In the genomic region with DNA sequence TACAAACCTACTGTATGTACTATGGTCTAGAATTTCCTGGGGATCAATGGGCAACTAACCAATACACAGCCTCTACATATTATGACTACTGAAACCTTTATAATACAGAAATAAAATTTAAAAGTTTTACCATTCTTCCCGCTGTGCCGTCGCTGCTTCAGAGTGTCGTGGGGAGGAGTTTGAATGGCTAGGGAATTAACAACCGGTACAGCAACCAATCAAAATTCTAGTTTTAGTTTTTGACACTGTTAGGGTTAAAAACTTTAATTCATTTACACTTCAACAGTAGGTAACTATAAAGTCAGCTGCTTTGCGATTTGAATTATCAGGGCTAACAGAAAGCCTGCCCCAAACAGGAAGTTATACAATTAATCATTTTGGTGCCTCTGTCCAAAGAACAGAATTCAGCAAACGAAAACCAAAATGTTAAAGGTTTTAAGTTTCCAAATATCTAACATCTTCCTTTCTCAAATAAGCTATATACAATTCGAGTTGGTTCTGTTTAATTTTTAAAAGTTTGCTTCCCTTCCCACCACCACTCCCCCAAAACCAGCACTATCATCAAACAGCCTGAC, we compare ENCODE assay signal across 8 cellular contexts.
DNase-seq lines count a peak whose midpoint lies in the region; ATAC-seq and TF ChIP-seq lines count a peak whose summit lies in the region.

No MANE protein-coding gene starts in this region.

- peak overlapping the region; percentile 99 for H3K9ac ChIP-seq in SU-DHL-6 (ENCODE audit: low read length)

- DNase-seq in NCI-H1092 treated with DMSO at 0.1 percent for 48 hours (lab: John Stamatoyannopoulos, UW) = peak; percentile 16
- no peak for DNase-seq in NCI-H1092 (lab: John Stamatoyannopoulos, UW)
- DNase-seq in foreskin fibroblast = peak in 1 of 2 donors; percentile 20
- no peak for DNase-seq in skeletal muscle cell (ENCODE audit: low read depth)
- no peak for DNase-seq in NCI-H187 (lab: John Stamatoyannopoulos, UW)
- no peak for DNase-seq in NCI-H146 treated with DMSO at 0.1 percent for 48 hours (lab: John Stamatoyannopoulos, UW; ENCODE audit: unreplicated experiment)

- H3K79me2 ChIP-seq in SU-DHL-6 (ENCODE audit: insufficient read depth, low read length) = peaks cover 80% of the 10 kb centered on the region

- peak overlapping the region; percentile 89 for H3K4me2 ChIP-seq in SU-DHL-6 (ENCODE audit: low read depth, low read length, poor library complexity, severe bottlenecking)

- ATAC-seq in activated CD4-positive, CD25-positive, alpha-beta regulatory T cell treated with anti-CD3 and anti-CD28 coated beads, Interleukin-2, amount 50 U/mL, for 24 hours = no peak

- no peak overlapping the region for H2AFZ ChIP-seq in SU-DHL-6 (ENCODE audit: low read depth, low read length, severe bottlenecking)

- H3K9me3 ChIP-seq in SU-DHL-6 (ENCODE audit: insufficient read depth, low read length) = no peaks in the 10 kb centered on the region

- H3K4me3 ChIP-seq in SU-DHL-6 (ENCODE audit: insufficient read depth, low read length, poor library complexity, severe bottlenecking) = peak overlapping the region; percentile 87
- peak overlapping the region; percentile 86 to 89 for H3K4me3 ChIP-seq in foreskin fibroblast (ENCODE audit: low read depth in 1 of 2, low read length in 2 of 2)
- peak overlapping the region; percentile 70 for H3K4me3 ChIP-seq in skeletal muscle cell (ENCODE audit: low read depth, low read length)

- no peaks in the 10 kb centered on the region for H3K27me3 ChIP-seq in SU-DHL-6 (ENCODE audit: low read length)

- H3K36me3 ChIP-seq in SU-DHL-6 (ENCODE audit: low read length) = peaks cover 36% of the 10 kb centered on the region

- no peaks in the 10 kb centered on the region; the same call in 1 of the 2 replicates for H3F3A ChIP-seq in SU-DHL-6 (ENCODE audit: insufficient read depth)

- TF ChIP-seq CTCF in SU-DHL-6 (IDR thresholded peaks at IDR 0.05; ENCODE audit: insufficient read depth, low read length, poor library complexity, severe bottlenecking) = no peak
- TF ChIP-seq CTCF in foreskin fibroblast (IDR thresholded peaks at IDR 0.05; ENCODE audit: low read depth, low read length) = no peak

- peak overlapping the region; percentile 88; the same call in 1 of the 2 replicates for H3K27ac ChIP-seq in SU-DHL-6 (ENCODE audit: low read depth, low read length)

- no peaks in the 10 kb centered on the region for H3K9me2 ChIP-seq in SU-DHL-6 (replicated peaks; ENCODE audit: insufficient read depth, low read length)

- peaks cover 43% of the 10 kb centered on the region for H4K20me1 ChIP-seq in SU-DHL-6 (ENCODE audit: low read depth, low read length)
